8 cellular contexts compared by ENCODE assay signal in the genomic region with DNA sequence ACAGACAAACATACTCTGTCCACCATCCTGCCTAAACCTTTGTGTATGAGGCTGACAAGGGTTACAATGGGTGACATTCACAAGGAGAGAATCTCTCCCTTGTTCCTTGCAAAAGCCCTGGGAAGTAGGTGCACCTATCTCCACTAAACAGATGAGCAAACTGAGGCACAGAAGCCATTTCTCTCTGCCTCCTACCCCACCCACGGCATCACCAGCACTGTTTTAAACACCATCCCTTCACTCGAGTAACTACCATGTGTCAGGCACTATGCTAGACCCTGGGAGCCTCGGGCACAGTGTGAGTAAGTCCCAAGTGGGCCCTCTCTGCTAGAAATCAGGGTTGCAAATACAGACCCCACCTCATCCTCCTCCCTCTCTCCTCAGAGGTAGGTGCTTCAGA. TPM values are rescaled to one million over a fixed set of nuclear protein-coding genes. Genes with fewer than 3 reads are reported as not detected.
DNase-seq lines count a peak whose midpoint lies in the region; ATAC-seq and TF ChIP-seq lines count a peak whose summit lies in the region.

No MANE protein-coding gene starts in this region.

- H3K9me3 ChIP-seq in adipocyte (ENCODE audit: control insufficient read depth, low read length), result no peaks in the 10 kb centered on the region
- H3K9me3 ChIP-seq in liver (ENCODE audit: control insufficient read depth in 4 of 4, low read length in 3 of 4), result no peaks in the 10 kb centered on the region
- no peaks in the 10 kb centered on the region for H3K9me3 ChIP-seq in tibial nerve

- H3K4me3 ChIP-seq in adipocyte (ENCODE audit: low read length) (peak overlapping the region; percentile 91), liver (ENCODE audit: low read depth in 1 of 3, low read length in 3 of 3) (peak overlapping the region; percentile 85 to 96 (median 93)), tibial nerve (peak overlapping the region; percentile 62 to 98 (median 80))

- CTCF ChIA-PET in activated naive CD4-positive, alpha-beta T cell treated with anti-CD3 and anti-CD28 coated beads for 36 hours (lab: Charles Lee), result no interaction called here

- peaks cover 25% of the 10 kb centered on the region for H3K36me3 Mint-ChIP-seq in activated naive CD4-positive, alpha-beta T cell treated with anti-CD3 and anti-CD28 coated beads for 36 hours (ENCODE audit: low read depth)

- H3K9ac ChIP-seq in adipocyte (ENCODE audit: low read length), result peak overlapping the region; percentile 88
- peak overlapping the region; percentile 66 to 95 for H3K9ac ChIP-seq in liver (ENCODE audit: low read depth in 1 of 2, low read length in 2 of 2)

- TF ChIP-seq CTCF in liver (IDR thresholded peaks at IDR 0.05; ENCODE audit: low read depth, low read length, missing input control) (no peak), tibial nerve (IDR thresholded peaks at IDR 0.05) (no peak)

- ATAC-seq in GM21786 (IDR thresholded peaks at IDR 0.05; ENCODE audit: unreplicated experiment) (no peak), GM19452 (IDR thresholded peaks at IDR 0.05; ENCODE audit: unreplicated experiment) (no peak)

- H3K36me3 ChIP-seq in adipocyte (ENCODE audit: control insufficient read depth, insufficient read depth, low read length, severe bottlenecking) (peaks cover 22% of the 10 kb centered on the region), liver (ENCODE audit: control insufficient read depth in 4 of 4, insufficient read depth in 3 of 4, low read depth in 1 of 4, low read length in 3 of 4) (peaks cover 0 to 16% (median 7%) of the 10 kb centered on the region in 4 donors), tibial nerve (peaks cover 0 to 33% (median 0%) of the 10 kb centered on the region in 3 donors)

- intact Hi-C loops in activated naive CD4-positive, alpha-beta T cell treated with anti-CD3 and anti-CD28 coated beads for 36 hours (cut with micrococcal nuclease), result no loop called here

- H3K27ac Mint-ChIP-seq in activated naive CD4-positive, alpha-beta T cell treated with anti-CD3 and anti-CD28 coated beads for 36 hours, result no peak overlapping the region

- no peak for TF ChIP-seq EP300 in tibial nerve (IDR thresholded peaks at IDR 0.05)

- H3K4me3 Mint-ChIP-seq in activated naive CD4-positive, alpha-beta T cell treated with anti-CD3 and anti-CD28 coated beads for 36 hours, result peak overlapping the region; percentile 95

- no peaks in the 10 kb centered on the region for H3K27me3 Mint-ChIP-seq in activated naive CD4-positive, alpha-beta T cell treated with anti-CD3 and anti-CD28 coated beads for 36 hours (ENCODE audit: low read depth)

- H3K4me1 Mint-ChIP-seq in activated naive CD4-positive, alpha-beta T cell treated with anti-CD3 and anti-CD28 coated beads for 36 hours (ENCODE audit: low read depth), result peaks cover 49% of the 10 kb centered on the region

- no peaks in the 10 kb centered on the region for H3K9me3 Mint-ChIP-seq in activated naive CD4-positive, alpha-beta T cell treated with anti-CD3 and anti-CD28 coated beads for 36 hours

- DNase-seq in activated naive CD4-positive, alpha-beta T cell treated with anti-CD3 and anti-CD28 coated beads for 36 hours, result no peak
- no peak for DNase-seq in activated naive CD4-positive, alpha-beta T cell treated with anti-CD3 and anti-CD28 coated beads, Interleukin-2, amount 50 U/mL, for 16 hours
- no peak for DNase-seq in adipocyte (ENCODE audit: low read depth)
- DNase-seq in tibial nerve (ENCODE audit: low spot score in 2 of 2), result no peak
- no peak for DNase-seq in COR-L47 (lab: John Stamatoyannopoulos, UW)

- H3K27me3 ChIP-seq in adipocyte (replicated peaks; ENCODE audit: control insufficient read depth, insufficient read depth, low read length) (no peaks in the 10 kb centered on the region), liver (ENCODE audit: control insufficient read depth in 4 of 4, insufficient read depth in 4 of 4, low read length in 3 of 4) (no peaks in the 10 kb centered on the region), tibial nerve (no peaks in the 10 kb centered on the region)

- no peak for TF ChIP-seq RAD21 in liver (IDR thresholded peaks at IDR 0.05)

- TF ChIP-seq POLR2A in tibial nerve (IDR thresholded peaks at IDR 0.05), result no peak

- H3K27ac ChIP-seq in liver (ENCODE audit: low read depth in 1 of 2, low read length in 2 of 2) (no peak overlapping the region), tibial nerve (peak overlapping the region in 1 of 4 donors; percentile 90)

- H3K4me1 ChIP-seq in adipocyte (ENCODE audit: control insufficient read depth, insufficient read depth, low read length), result peaks cover 23% of the 10 kb centered on the region
- peaks cover 6 to 24% (median 22%) of the 10 kb centered on the region in 4 donors for H3K4me1 ChIP-seq in liver (ENCODE audit: control insufficient read depth in 4 of 4, insufficient read depth in 4 of 4, low read length in 3 of 4)
- peaks cover 0 to 40% (median 15%) of the 10 kb centered on the region in 4 donors for H3K4me1 ChIP-seq in tibial nerve

- WGBS in liver, result 36% methylated on average over 3 of the region's 3 CpGs
- WGBS in tibial nerve, 2 donors, result 28 to 31% methylated on average over 3 of the region's 3 CpGs

TF ChIP-seq in liver, 16 proteins besides CTCF, POLR2A, EP300 and RAD21:
- TF ChIP-seq NR2F2 (IDR thresholded peaks at IDR 0.05), result no peak
- TF ChIP-seq JUND (IDR thresholded peaks at IDR 0.05), result no peak
- TF ChIP-seq HNF4G (IDR thresholded peaks at IDR 0.05), result no peak
- TF ChIP-seq TAF1 (conservative IDR thresholded peaks at IDR 0.05), result no peak
- no peak for TF ChIP-seq FOXA2 (IDR thresholded peaks at IDR 0.05)
- TF ChIP-seq, protein P1, sequence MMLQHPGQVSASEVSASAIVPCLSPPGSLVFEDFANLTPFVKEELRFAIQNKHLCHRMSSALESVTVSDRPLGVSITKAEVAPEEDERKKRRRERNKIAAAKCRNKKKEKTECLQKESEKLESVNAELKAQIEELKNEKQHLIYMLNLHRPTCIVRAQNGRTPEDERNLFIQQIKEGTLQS (IDR thresholded peaks at IDR 0.05), result no peak
- TF ChIP-seq HNF4A (conservative IDR thresholded peaks at IDR 0.05), result no peak
- TF ChIP-seq GABPA (IDR thresholded peaks at IDR 0.05 in 1 of 2, conservative IDR thresholded peaks at IDR 0.05 in 1 of 2), result no peak
- TF ChIP-seq, protein P2, sequence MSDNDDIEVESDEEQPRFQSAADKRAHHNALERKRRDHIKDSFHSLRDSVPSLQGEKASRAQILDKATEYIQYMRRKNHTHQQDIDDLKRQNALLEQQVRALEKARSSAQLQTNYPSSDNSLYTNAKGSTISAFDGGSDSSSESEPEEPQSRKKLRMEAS (IDR thresholded peaks at IDR 0.05), result no peak
- TF ChIP-seq, protein P3, sequence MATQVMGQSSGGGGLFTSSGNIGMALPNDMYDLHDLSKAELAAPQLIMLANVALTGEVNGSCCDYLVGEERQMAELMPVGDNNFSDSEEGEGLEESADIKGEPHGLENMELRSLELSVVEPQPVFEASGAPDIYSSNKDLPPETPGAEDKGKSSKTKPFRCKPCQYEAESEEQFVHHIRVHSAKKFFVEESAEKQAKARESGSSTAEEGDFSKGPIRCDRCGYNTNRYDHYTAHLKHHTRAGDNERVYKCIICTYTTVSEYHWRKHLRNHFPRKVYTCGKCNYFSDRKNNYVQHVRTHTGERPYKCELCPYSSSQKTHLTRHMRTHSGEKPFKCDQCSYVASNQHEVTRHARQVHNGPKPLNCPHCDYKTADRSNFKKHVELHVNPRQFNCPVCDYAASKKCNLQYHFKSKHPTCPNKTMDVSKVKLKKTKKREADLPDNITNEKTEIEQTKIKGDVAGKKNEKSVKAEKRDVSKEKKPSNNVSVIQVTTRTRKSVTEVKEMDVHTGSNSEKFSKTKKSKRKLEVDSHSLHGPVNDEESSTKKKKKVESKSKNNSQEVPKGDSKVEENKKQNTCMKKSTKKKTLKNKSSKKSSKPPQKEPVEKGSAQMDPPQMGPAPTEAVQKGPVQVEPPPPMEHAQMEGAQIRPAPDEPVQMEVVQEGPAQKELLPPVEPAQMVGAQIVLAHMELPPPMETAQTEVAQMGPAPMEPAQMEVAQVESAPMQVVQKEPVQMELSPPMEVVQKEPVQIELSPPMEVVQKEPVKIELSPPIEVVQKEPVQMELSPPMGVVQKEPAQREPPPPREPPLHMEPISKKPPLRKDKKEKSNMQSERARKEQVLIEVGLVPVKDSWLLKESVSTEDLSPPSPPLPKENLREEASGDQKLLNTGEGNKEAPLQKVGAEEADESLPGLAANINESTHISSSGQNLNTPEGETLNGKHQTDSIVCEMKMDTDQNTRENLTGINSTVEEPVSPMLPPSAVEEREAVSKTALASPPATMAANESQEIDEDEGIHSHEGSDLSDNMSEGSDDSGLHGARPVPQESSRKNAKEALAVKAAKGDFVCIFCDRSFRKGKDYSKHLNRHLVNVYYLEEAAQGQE (IDR thresholded peaks at IDR 0.05), result no peak
- no peak for TF ChIP-seq YY1 (IDR thresholded peaks at IDR 0.05)

RNA-seq across cellular contexts. Expression of a gene that starts 0.9 kb away (rescaled TPM):
- 10 to 100 TPM; 42.3 to 42.4 TPM for total RNA-seq in activated naive CD4-positive, alpha-beta T cell treated with anti-CD3 and anti-CD28 coated beads for 36 hours
- total RNA-seq in liver (1 to 10 TPM; 3.9 to 4.8 TPM), tibial nerve (10 to 100 TPM in 3 of 4 donors, 1 to 10 TPM in 1; 4.7 to 16.1 (median 10.3) TPM)
- polyA plus RNA-seq in liver, result 1 to 10 TPM; 4.5 to 5.0 TPM

RNA-seq across cellular contexts. Expression of a gene that starts 1.0 kb away (rescaled TPM):
- 1 to 10 TPM; 4.2 to 4.5 TPM for total RNA-seq in activated naive CD4-positive, alpha-beta T cell treated with anti-CD3 and anti-CD28 coated beads for 36 hours
- total RNA-seq in liver, result 1 to 10 TPM; 2.3 to 3.8 TPM
- polyA plus RNA-seq in liver, result 1 to 10 TPM; 1.3 to 1.7 TPM
- 10 to 100 TPM in 2 of 4 donors, 1 to 10 TPM in 2; 5.1 to 28.4 (median 10.1) TPM for total RNA-seq in tibial nerve

RNA-seq across cellular contexts. Expression of a gene that starts 41.0 kb away (rescaled TPM):
- 10 to 100 TPM; 21.7 to 22.0 TPM for total RNA-seq in activated naive CD4-positive, alpha-beta T cell treated with anti-CD3 and anti-CD28 coated beads for 36 hours
- total RNA-seq in liver (10 to 100 TPM in 1 of 2 donors, 1 to 10 TPM in 1; 7.6 to 11.3 TPM), tibial nerve (10 to 100 TPM; 13.3 to 36.5 (median 23.8) TPM)
- polyA plus RNA-seq in liver, result 1 to 10 TPM; 9.1 to 9.2 TPM
